Comparison of ENCODE assay signal across 27 cellular contexts in genomic region chr9:91700475-91700874, GRCh38.
"Had no signal": no experiment of that assay in that cellular context is flagged by ENCODE, and none has a peak within 500 bp of the region (broad histone marks: within the 10 kb centered on the region; RNA-seq: fewer than 3 reads in every experiment).

No MANE protein-coding gene starts in this region.

- H3K27me3 ChIP-seq: dorsolateral prefrontal cortex, esophagus squamous epithelium, gastrocnemius medialis, heart right ventricle, left lung had no signal

- H3K36me3 ChIP-seq: esophagus squamous epithelium, gastrocnemius medialis, heart right ventricle, left lung, lower lobe of right lung had no signal

- FAIRE-seq: colon, endometrium, islet of Langerhans, keratinocyte had no signal

- H3K4me1 ChIP-seq: esophagus squamous epithelium, gastrocnemius medialis, heart right ventricle, left lung, lower lobe of right lung had no signal

- H3K27ac ChIP-seq: coronary artery, dorsolateral prefrontal cortex, epithelial cell of prostate, esophagus squamous epithelium, gastrocnemius medialis, heart right ventricle, left lung, lower lobe of right lung had no signal

- DNase-seq: dermis blood vessel endothelial cell; dorsolateral prefrontal cortex; effector CD4-positive, alpha-beta T cell; effector memory CD4-positive, alpha-beta T cell; erythroblast; esophagus squamous epithelium; foreskin fibroblast; foreskin melanocyte; gastrocnemius medialis; glutamatergic neuron; head of caudate nucleus; heart right ventricle; hippocampal formation; left cardiac atrium; left lung; left ventricle myocardium superior; lower lobe of right lung; mesenchymal stem cell; mucosa of descending colon; naive B cell had no signal

- H3K4me3 ChIP-seq: coronary artery, dorsolateral prefrontal cortex, esophagus squamous epithelium, gastrocnemius medialis, heart right ventricle, left lung, lower lobe of right lung, mucosa of descending colon had no signal

- ATAC-seq: esophagus mucosa, gastrocnemius medialis, heart right ventricle, left cardiac atrium, left lung, left ventricle myocardium superior, lower lobe of right lung, mucosa of descending colon had no signal
